2 cellular contexts compared by ENCODE assay signal in the genomic region with DNA sequence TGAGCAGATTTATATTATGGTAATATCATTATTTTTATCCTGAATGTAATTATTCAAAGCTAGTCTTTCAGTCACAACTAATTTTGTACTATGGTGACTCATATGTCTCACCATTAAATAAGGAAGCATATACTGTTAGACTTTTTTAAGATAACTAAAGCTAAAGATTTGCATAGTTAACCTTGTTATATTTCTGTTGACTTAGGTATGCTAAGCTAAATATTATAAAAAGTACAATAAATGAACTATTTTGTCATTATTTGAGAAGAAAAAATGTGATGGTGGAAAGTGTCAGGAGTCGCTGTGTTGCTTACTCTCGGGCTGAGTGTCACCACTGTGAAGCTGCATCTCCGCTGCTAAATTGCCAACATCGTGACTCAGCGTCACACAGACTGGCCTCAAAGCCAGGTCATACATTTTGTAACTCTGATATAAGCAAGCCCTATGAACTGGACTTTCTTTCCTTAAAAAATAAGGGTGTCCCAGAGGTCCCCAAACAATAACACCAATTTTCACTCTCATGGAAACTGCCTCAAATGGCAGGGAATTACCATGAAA.
TF ChIP-seq lines count a peak whose summit lies in the region.

No MANE protein-coding gene starts in this region.

TF ChIP-seq in HepG2, 621 proteins besides CTCF, POLR2A, EP300 and RAD21:
- TF ChIP-seq, protein P1, sequence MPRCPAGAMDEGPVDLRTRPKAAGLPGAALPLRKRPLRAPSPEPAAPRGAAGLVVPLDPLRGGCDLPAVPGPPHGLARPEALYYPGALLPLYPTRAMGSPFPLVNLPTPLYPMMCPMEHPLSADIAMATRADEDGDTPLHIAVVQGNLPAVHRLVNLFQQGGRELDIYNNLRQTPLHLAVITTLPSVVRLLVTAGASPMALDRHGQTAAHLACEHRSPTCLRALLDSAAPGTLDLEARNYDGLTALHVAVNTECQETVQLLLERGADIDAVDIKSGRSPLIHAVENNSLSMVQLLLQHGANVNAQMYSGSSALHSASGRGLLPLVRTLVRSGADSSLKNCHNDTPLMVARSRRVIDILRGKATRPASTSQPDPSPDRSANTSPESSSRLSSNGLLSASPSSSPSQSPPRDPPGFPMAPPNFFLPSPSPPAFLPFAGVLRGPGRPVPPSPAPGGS (CRISPR knock-in tag; IDR thresholded peaks at IDR 0.05), result no peak
- TF ChIP-seq MIER2 (CRISPR knock-in tag; IDR thresholded peaks at IDR 0.05) (no peak), MED13 (CRISPR knock-in tag; IDR thresholded peaks at IDR 0.05) (no peak), SRY (CRISPR knock-in tag; IDR thresholded peaks at IDR 0.05) (no peak), SP4 (CRISPR knock-in tag; IDR thresholded peaks at IDR 0.05) (no peak), RARG (CRISPR knock-in tag; IDR thresholded peaks at IDR 0.05; ENCODE audit: low read depth) (no peak), ATRX (CRISPR knock-in tag; IDR thresholded peaks at IDR 0.05; ENCODE audit: borderline replicate concordance) (no peak), ZFP36 (IDR thresholded peaks at IDR 0.05; ENCODE audit: borderline replicate concordance, low read depth, low read length, partially characterized antibody) (no peak)
- TF ChIP-seq, protein P2, sequence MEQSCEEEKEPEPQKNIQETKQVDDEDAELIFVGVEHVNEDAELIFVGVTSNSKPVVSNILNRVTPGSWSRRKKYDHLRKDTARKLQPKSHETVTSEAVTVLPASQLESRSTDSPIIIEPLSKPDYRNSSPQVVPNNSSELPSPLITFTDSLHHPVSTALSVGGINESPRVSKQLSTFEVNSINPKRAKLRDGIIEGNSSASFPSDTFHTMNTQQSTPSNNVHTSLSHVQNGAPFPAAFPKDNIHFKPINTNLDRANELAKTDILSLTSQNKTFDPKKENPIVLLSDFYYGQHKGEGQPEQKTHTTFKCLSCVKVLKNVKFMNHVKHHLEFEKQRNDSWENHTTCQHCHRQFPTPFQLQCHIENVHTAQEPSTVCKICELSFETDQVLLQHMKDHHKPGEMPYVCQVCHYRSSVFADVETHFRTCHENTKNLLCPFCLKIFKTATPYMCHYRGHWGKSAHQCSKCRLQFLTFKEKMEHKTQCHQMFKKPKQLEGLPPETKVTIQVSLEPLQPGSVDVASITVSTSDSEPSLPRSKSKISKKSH (CRISPR knock-in tag; IDR thresholded peaks at IDR 0.05; ENCODE audit: borderline replicate concordance), result no peak
- TF ChIP-seq, protein P3, sequence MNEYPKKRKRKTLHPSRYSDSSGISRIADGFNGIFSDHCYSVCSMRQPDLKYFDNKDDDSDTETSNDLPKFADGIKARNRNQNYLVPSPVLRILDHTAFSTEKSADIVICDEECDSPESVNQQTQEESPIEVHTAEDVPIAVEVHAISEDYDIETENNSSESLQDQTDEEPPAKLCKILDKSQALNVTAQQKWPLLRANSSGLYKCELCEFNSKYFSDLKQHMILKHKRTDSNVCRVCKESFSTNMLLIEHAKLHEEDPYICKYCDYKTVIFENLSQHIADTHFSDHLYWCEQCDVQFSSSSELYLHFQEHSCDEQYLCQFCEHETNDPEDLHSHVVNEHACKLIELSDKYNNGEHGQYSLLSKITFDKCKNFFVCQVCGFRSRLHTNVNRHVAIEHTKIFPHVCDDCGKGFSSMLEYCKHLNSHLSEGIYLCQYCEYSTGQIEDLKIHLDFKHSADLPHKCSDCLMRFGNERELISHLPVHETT (CRISPR knock-in tag; conservative IDR thresholded peaks at IDR 0.05), result no peak

TF ChIP-seq in IMR-90, 13 proteins besides CTCF, POLR2A, EP300 and RAD21 (continued from another document):
- TF ChIP-seq RFX5 (IDR thresholded peaks at IDR 0.05; ENCODE audit: low read depth, low read length), result no peak
- TF ChIP-seq MAZ (IDR thresholded peaks at IDR 0.05; ENCODE audit: borderline replicate concordance, low read depth, low read length), result no peak
- TF ChIP-seq, protein P4, sequence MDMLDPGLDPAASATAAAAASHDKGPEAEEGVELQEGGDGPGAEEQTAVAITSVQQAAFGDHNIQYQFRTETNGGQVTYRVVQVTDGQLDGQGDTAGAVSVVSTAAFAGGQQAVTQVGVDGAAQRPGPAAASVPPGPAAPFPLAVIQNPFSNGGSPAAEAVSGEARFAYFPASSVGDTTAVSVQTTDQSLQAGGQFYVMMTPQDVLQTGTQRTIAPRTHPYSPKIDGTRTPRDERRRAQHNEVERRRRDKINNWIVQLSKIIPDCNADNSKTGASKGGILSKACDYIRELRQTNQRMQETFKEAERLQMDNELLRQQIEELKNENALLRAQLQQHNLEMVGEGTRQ (IDR thresholded peaks at IDR 0.05; ENCODE audit: low read depth, low read length), result no peak
- TF ChIP-seq BHLHE40 (IDR thresholded peaks at IDR 0.05; ENCODE audit: low read depth, low read length), result no peak
- TF ChIP-seq RCOR1 (IDR thresholded peaks at IDR 0.05; ENCODE audit: insufficient replicate concordance, low read length), result no peak
- TF ChIP-seq, protein P5, sequence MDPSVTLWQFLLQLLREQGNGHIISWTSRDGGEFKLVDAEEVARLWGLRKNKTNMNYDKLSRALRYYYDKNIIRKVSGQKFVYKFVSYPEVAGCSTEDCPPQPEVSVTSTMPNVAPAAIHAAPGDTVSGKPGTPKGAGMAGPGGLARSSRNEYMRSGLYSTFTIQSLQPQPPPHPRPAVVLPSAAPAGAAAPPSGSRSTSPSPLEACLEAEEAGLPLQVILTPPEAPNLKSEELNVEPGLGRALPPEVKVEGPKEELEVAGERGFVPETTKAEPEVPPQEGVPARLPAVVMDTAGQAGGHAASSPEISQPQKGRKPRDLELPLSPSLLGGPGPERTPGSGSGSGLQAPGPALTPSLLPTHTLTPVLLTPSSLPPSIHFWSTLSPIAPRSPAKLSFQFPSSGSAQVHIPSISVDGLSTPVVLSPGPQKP (IDR thresholded peaks at IDR 0.05; ENCODE audit: borderline replicate concordance, low read depth, low read length), result no peak
- TF ChIP-seq MAFK (IDR thresholded peaks at IDR 0.05; ENCODE audit: low read depth, low read length), result peak; percentile 23; the same call in 1 of the 2 replicates
- 0 out of 2 replicates have a peak, but pooled peaks have one; percentile 7 for TF ChIP-seq CEBPB (IDR thresholded peaks at IDR 0.05; ENCODE audit: low read depth, low read length)
- TF ChIP-seq CHD1 (IDR thresholded peaks at IDR 0.05; ENCODE audit: low read depth, low read length), result no peak
- no peak for TF ChIP-seq SMC3 (IDR thresholded peaks at IDR 0.05; ENCODE audit: low read depth, low read length)
